11 cellular contexts compared by ENCODE assay signal in the genomic region with DNA sequence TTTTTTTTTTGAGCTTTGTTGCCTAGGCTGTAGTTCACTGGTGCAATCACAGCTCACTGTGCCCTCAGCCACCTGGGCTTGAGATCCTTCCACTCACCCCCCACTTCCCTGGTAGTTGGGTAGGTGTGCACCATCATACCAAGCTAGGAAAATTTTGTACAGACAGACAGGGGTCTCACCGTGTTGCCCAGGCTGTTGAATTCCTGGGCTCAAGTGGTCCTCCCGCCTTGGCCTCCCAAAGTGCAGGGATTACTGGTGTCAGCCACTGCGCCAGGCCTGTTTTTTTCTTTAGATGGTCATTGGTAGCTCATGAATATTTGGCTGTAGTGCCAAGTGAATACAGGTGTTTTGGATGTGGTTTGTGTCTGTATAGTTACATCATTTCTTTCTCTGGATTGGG. TPM values are rescaled to one million over a fixed set of nuclear protein-coding genes. Genes with fewer than 3 reads are reported as not detected.
A peak's percentile ranks its signal among the peaks of the same experiment; 100 is the strongest.
DNase-seq lines count a peak whose midpoint lies in the region; ATAC-seq and TF ChIP-seq lines count a peak whose summit lies in the region.
"Had no signal": no experiment of that assay in that cellular context is flagged by ENCODE, and none has a peak within 500 bp of the region (broad histone marks: within the 10 kb centered on the region; RNA-seq: fewer than 3 reads in every experiment).

No MANE protein-coding gene starts in this region.

- no peaks in the 10 kb centered on the region for H3K27me3 ChIP-seq in Caco-2 (replicated peaks; ENCODE audit: control insufficient read depth, insufficient read depth, low read length)
- no peaks in the 10 kb centered on the region for H3K27me3 ChIP-seq in gastrocnemius medialis

- H3K4me3 ChIP-seq in Caco-2 (ENCODE audit: low read depth, low read length) (no peak overlapping the region), gastrocnemius medialis (peak overlapping the region in 1 of 4 donors; percentile 15)

- intact Hi-C loops in Caco-2 (cut with micrococcal nuclease; ENCODE audit: unreplicated experiment) (no loop called here), gastrocnemius medialis (cut with DNase I; ENCODE audit: low total_unique reads) (no loop called here), posterior vena cava (cut with DNase I) (no loop called here)

- H3K27ac ChIP-seq in RWPE1 (peak overlapping the region; percentile 71), epithelial cell of prostate (peak overlapping the region; percentile 95), gastrocnemius medialis (peak overlapping the region; percentile 72 to 95 (median 76))

- peak overlapping the region; percentile 25 for H3K4me3 Mint-ChIP-seq in Caco-2 (ENCODE audit: unreplicated experiment)

- H3K36me3 ChIP-seq in Caco-2 (ENCODE audit: control insufficient read depth, insufficient read depth, low read length) (peaks cover 11% of the 10 kb centered on the region), gastrocnemius medialis (peaks cover 0 to 42% of the 10 kb centered on the region in 2 donors)

- peaks cover 66% of the 10 kb centered on the region for H3K4me1 Mint-ChIP-seq in Caco-2 (ENCODE audit: low read depth, unreplicated experiment)

- ATAC-seq in gastrocnemius medialis, result no peak
- no peak for ATAC-seq in HG02798 (IDR thresholded peaks at IDR 0.05; ENCODE audit: poor library complexity, unreplicated experiment)
- ATAC-seq in GM19324 (IDR thresholded peaks at IDR 0.05; ENCODE audit: low FRiP score, unreplicated experiment), result no peak

- in situ Hi-C loops in gastrocnemius medialis (cut with MboI; ENCODE audit: low sequenced_read_pairs in 4 of 4), result loop anchor here (5.0 to 25.0 kb wide), 4 partner anchors 113 to 966 kb away; a partner anchor contains a TSS

- BruUV-seq in Caco-2 (replicated peaks; lab: Mats Ljungman, UMichigan), result no TSS peak

- no peaks in the 10 kb centered on the region for H3K9me3 Mint-ChIP-seq in Caco-2 (ENCODE audit: unreplicated experiment)
- H3K9me3 Mint-ChIP-seq: activated T-helper 2 cell treated with anti-CD3 and anti-CD28 coated beads, Interferon-gamma antibody, Interleukin-2, Interleukin-4, amounts not matched to agents 10 μg/mL and 5 μg/mL and 100 μg/mL, durations not matched to agents 14 hours and 24 hours and 36 hours had no signal

- peaks cover 72% of the 10 kb centered on the region for H3K4me1 ChIP-seq in Caco-2
- H3K4me1 ChIP-seq in gastrocnemius medialis, result peaks cover 68 to 70% of the 10 kb centered on the region in 2 donors

- H3K27ac Mint-ChIP-seq in Caco-2 (ENCODE audit: unreplicated experiment), result peak overlapping the region; percentile 86
- H3K27ac Mint-ChIP-seq: activated T-helper 2 cell treated with anti-CD3 and anti-CD28 coated beads, Interferon-gamma antibody, Interleukin-2, Interleukin-4, amounts not matched to agents 10 μg/mL and 5 μg/mL and 100 μg/mL, durations not matched to agents 14 hours and 24 hours and 36 hours had no signal

- H3K9me3 ChIP-seq in Caco-2 (no peaks in the 10 kb centered on the region), gastrocnemius medialis (no peaks in the 10 kb centered on the region)

- DNase-seq in Caco-2 (no peak), RWPE1 (ENCODE audit: low spot score) (no peak), epithelial cell of prostate (ENCODE audit: low read depth, low spot score) (no peak), gastrocnemius medialis (no peak), posterior vena cava (ENCODE audit: low spot score) (no peak)
- DNase-seq: HCEC 1CT, kidney, occipital lobe had no signal

- POLR2A ChIA-PET in Caco-2 (lab: Charles Lee) (interaction anchor here (0.5 kb wide), 1 partner anchor 1009 kb away, joined by 4 read pairs; no protein-coding TSS in a partner anchor), RWPE1 (lab: Yijun Ruan, JAX; ENCODE audit: low non-redundant PET) (no interaction called here)

- H3K27me3 Mint-ChIP-seq in Caco-2 (ENCODE audit: insufficient read depth, unreplicated experiment), result no peaks in the 10 kb centered on the region

- TF ChIP-seq CTCF in Caco-2 (IDR thresholded peaks at IDR 0.05; ENCODE audit: insufficient read depth in 1 of 2, low read depth in 1 of 2, low read length in 1 of 2, severe bottlenecking in 1 of 2, unreplicated experiment in 1 of 2), result no peak
- TF ChIP-seq CTCF in RWPE1 (conservative IDR thresholded peaks at IDR 0.05; ENCODE audit: low read depth), result no peak
- no peak for TF ChIP-seq CTCF in gastrocnemius medialis (IDR thresholded peaks at IDR 0.05 in 4 of 5, conservative IDR thresholded peaks at IDR 0.05 in 1 of 5)

- no peak for TF ChIP-seq POLR2A in gastrocnemius medialis (IDR thresholded peaks at IDR 0.05)

- peaks cover 99% of the 10 kb centered on the region for H3K36me3 Mint-ChIP-seq in Caco-2 (ENCODE audit: insufficient read depth, unreplicated experiment)

- CTCF ChIA-PET in Caco-2 (lab: Charles Lee) (interaction anchor here (0.9 kb wide), 1 partner anchor 41 kb away, joined by 5 read pairs; no protein-coding TSS in a partner anchor), RWPE1 (lab: Yijun Ruan, JAX) (interaction anchor here (0.6 to 1.5 kb wide), 3 partner anchors 40 to 44 kb away, joined by 3 to 6 read pairs (median 4); no protein-coding TSS in a partner anchor)

RNA-seq across cellular contexts. Expression of a gene that starts 7.5 kb away (rescaled TPM):
- total RNA-seq in Caco-2 (2022) (38.7 and 39.0 TPM in 2 replicates), gastrocnemius medialis (10 to 100 TPM; 15.6 to 64.4 (median 34.9) TPM), posterior vena cava (10 to 100 TPM in 1 of 2 donors, 1 to 10 TPM in 1; 10.0 to 18.1 TPM)

RNA-seq across cellular contexts. Expression of a gene that starts 17.7 kb away (rescaled TPM):
- 244 and 250 TPM in 2 replicates for total RNA-seq in Caco-2 (2022)
- total RNA-seq in gastrocnemius medialis, result 100 to 1,000 TPM; 255 to 442 (median 268) TPM
- 100 to 1,000 TPM; 115 to 146 TPM for total RNA-seq in posterior vena cava
